17 cellular contexts compared by ENCODE assay signal in the genomic region with DNA sequence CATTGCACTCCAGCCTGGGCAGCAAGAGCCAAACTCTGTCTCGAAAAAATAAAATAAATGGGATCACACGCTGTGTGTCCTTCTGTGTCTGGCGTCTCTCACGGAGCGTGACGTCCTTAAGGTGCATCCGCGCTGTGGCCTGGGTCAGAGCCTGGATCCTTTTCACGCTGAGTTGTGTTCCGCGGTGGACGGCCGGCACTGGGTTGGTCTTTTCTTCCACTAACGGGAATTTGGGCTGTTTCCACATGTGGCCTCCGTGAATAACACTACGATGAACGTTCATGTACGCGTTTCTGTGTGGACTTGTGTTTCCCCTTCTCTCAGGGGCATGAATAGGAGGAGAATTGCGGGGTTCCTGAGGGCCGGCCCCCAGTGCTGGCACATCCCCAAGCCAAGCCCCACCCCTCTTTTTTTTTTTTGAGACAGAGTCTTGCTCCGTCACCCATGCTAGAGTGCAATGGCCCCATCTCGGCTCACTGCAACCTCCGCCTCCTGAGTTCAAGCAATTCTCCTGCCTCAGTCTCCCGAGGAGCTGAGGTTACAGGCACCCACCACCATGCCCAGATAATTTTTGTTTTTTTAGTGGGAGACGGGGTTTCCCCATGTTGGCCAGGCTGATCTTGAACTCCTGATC. TPM values are rescaled to one million over a fixed set of nuclear protein-coding genes. Genes with fewer than 3 reads are reported as not detected.
DNase-seq lines count a peak whose midpoint lies in the region; ATAC-seq and TF ChIP-seq lines count a peak whose summit lies in the region.
"Had no signal": no experiment of that assay in that cellular context is flagged by ENCODE, and none has a peak within 500 bp of the region (broad histone marks: within the 10 kb centered on the region; RNA-seq: fewer than 3 reads in every experiment).

No MANE protein-coding gene starts in this region.

- H3K27me3 ChIP-seq in Panc1 (ENCODE audit: control insufficient read depth, insufficient read depth, low read length) (no peaks in the 10 kb centered on the region), trophoblast cell (ENCODE audit: insufficient read depth, low read length) (no peaks in the 10 kb centered on the region)
- no peaks in the 10 kb centered on the region for H3K27me3 ChIP-seq in effector memory CD4-positive, alpha-beta T cell (replicated peaks; ENCODE audit: control insufficient read depth, insufficient read depth, low read length, poor library complexity, severe bottlenecking)

- TF ChIP-seq CTCF in Panc1 (IDR thresholded peaks at IDR 0.05): no peak
- TF ChIP-seq CTCF in endothelial cell (IDR thresholded peaks at IDR 0.05; ENCODE audit: unreplicated experiment): no peak

- peak overlapping the region; percentile 78 for H4K91ac ChIP-seq in trophoblast cell (ENCODE audit: low read depth, low read length)

- H3K18ac ChIP-seq in trophoblast cell (ENCODE audit: low read length): no peak overlapping the region

- H3K4ac ChIP-seq in trophoblast cell (ENCODE audit: low read depth, low read length): no peak overlapping the region

- no peak overlapping the region for H2BK5ac ChIP-seq in trophoblast cell (ENCODE audit: low read depth, low read length, poor library complexity)

- H3K4me1 ChIP-seq in Panc1 (ENCODE audit: control insufficient read depth, insufficient read depth, low read length) (peaks cover 24% of the 10 kb centered on the region), trophoblast cell (ENCODE audit: control insufficient read depth in 1 of 2, insufficient read depth in 2 of 2, low read length in 2 of 2) (peaks cover 19 to 21% of the 10 kb centered on the region in 2 experiments)
- no peaks in the 10 kb centered on the region for H3K4me1 ChIP-seq in effector memory CD4-positive, alpha-beta T cell (ENCODE audit: control insufficient read depth, insufficient read depth, low read length, poor library complexity, severe bottlenecking)
- H3K4me1 ChIP-seq: HAP-1 had no signal

- H3K27ac ChIP-seq in Panc1 (ENCODE audit: low read length): peak overlapping the region; percentile 39; the same call in 1 of the 2 replicates
- H3K27ac ChIP-seq in trophoblast cell (ENCODE audit: low read depth, low read length): no peak overlapping the region
- H3K27ac ChIP-seq in effector memory CD4-positive, alpha-beta T cell (ENCODE audit: insufficient read depth, low read length, poor library complexity, severe bottlenecking): no peak overlapping the region

- CTCF ChIA-PET in Panc1 (lab: Charles Lee): interaction anchor here (0.6 kb wide), 1 partner anchor 9 kb away, joined by 10 read pairs; no protein-coding TSS in a partner anchor
- CTCF ChIA-PET in activated CD4-positive, alpha-beta T cell treated with anti-CD3 and anti-CD28 coated beads, Interleukin-2, amount 10 ng/mL, durations not matched to agents 7 days and 5 days (lab: Charles Lee): no interaction called here

- peak overlapping the region; percentile 89 for H3K27ac Mint-ChIP-seq in endothelial cell (ENCODE audit: unreplicated experiment)
- H3K27ac Mint-ChIP-seq in activated CD4-positive, alpha-beta T cell treated with anti-CD3 and anti-CD28 coated beads, Interleukin-2, amount 10 ng/mL, durations not matched to agents 7 days and 5 days: no peak overlapping the region
- H3K27ac Mint-ChIP-seq: activated naive CD8-positive, alpha-beta T cell; activated T-cell treated with anti-CD3 and anti-CD28 coated beads, Interleukin-2, amount 50 U/mL, for 24 hours had no signal

- no peak overlapping the region for H4K12ac ChIP-seq in trophoblast cell (ENCODE audit: low read depth, low read length)

- peaks cover 8% of the 10 kb centered on the region for H3K27me3 Mint-ChIP-seq in endothelial cell (ENCODE audit: unreplicated experiment)
- H3K27me3 Mint-ChIP-seq in activated CD4-positive, alpha-beta T cell treated with anti-CD3 and anti-CD28 coated beads, Interleukin-2, amount 10 ng/mL, durations not matched to agents 7 days and 5 days: peaks cover 4% of the 10 kb centered on the region
- H3K27me3 Mint-ChIP-seq: activated T-cell treated with anti-CD3 and anti-CD28 coated beads, Interleukin-2, amount 50 U/mL, for 24 hours had no signal

- BruUV-seq in Panc1 (replicated peaks; lab: Mats Ljungman, UMichigan): no TSS peak

- no peak overlapping the region for H3K23ac ChIP-seq in trophoblast cell (ENCODE audit: low read length)

- DNase-seq in Panc1 (ENCODE audit: low read depth, low spot score) (no peak), endothelial cell (ENCODE audit: low spot score) (no peak), trophoblast cell (no peak), NCI-H510A treated with DMSO at 0.1 percent for 48 hours (lab: John Stamatoyannopoulos, UW) (no peak)
- DNase-seq in activated CD4-positive, alpha-beta T cell treated with anti-CD3 and anti-CD28 coated beads, Interleukin-2, amount 10 ng/mL, durations not matched to agents 7 days and 5 days: no peak
- no peak for DNase-seq in effector memory CD4-positive, alpha-beta T cell
- DNase-seq: activated T-cell treated with anti-CD3 and anti-CD28 coated beads, Interleukin-2, amount 50 U/mL, for 24 hours; left colon; NCI-H1694 treated with DMSO at 0.1 percent for 48 hours; NCI-H446 had no signal

- no peaks in the 10 kb centered on the region for H3K79me2 ChIP-seq in trophoblast cell (ENCODE audit: control insufficient read depth, insufficient read depth, low read length, poor library complexity)

- no peaks in the 10 kb centered on the region for H3K9me3 ChIP-seq in Panc1 (ENCODE audit: control insufficient read depth, insufficient read depth, low read depth, low read length)
- H3K9me3 ChIP-seq in trophoblast cell (ENCODE audit: insufficient read depth, low read depth, low read length): no peaks in the 10 kb centered on the region
- H3K9me3 ChIP-seq in effector memory CD4-positive, alpha-beta T cell (ENCODE audit: control insufficient read depth, low read length): no peaks in the 10 kb centered on the region
- H3K9me3 ChIP-seq: SK-N-SH had no signal

- H3K4me3 ChIP-seq in Panc1 (ENCODE audit: low read depth in 2 of 2, low read length in 2 of 2): no peak overlapping the region
- no peak overlapping the region for H3K4me3 ChIP-seq in trophoblast cell (ENCODE audit: low read depth, low read length)
- no peak overlapping the region for H3K4me3 ChIP-seq in effector memory CD4-positive, alpha-beta T cell (ENCODE audit: insufficient read depth, low read depth, low read length, poor library complexity, severe bottlenecking)
- H3K4me3 ChIP-seq: HAP-1 had no signal

- H4K8ac ChIP-seq in trophoblast cell (ENCODE audit: low read depth, low read length): no peak overlapping the region

- H2BK12ac ChIP-seq in trophoblast cell (ENCODE audit: low read length): peak overlapping the region; percentile 37

- H3K36me3 ChIP-seq in Panc1 (ENCODE audit: control insufficient read depth, insufficient read depth, low read length) (no peaks in the 10 kb centered on the region), trophoblast cell (ENCODE audit: control insufficient read depth in 1 of 2, insufficient read depth in 2 of 2, low read length in 2 of 2) (no peaks in the 10 kb centered on the region)
- no peaks in the 10 kb centered on the region for H3K36me3 ChIP-seq in effector memory CD4-positive, alpha-beta T cell (ENCODE audit: control insufficient read depth, insufficient read depth, low read length)
- H3K36me3 ChIP-seq: HAP-1 had no signal

- in situ Hi-C loops in Panc1 (cut with HindIII; ENCODE audit: low pct_unique_long_range_greater_than_20kb, low sequenced_read_pairs): no loop called here

- POLR2A ChIA-PET in Panc1 (lab: Charles Lee): no interaction called here
- POLR2A ChIA-PET in activated CD4-positive, alpha-beta T cell treated with anti-CD3 and anti-CD28 coated beads, Interleukin-2, amount 10 ng/mL, durations not matched to agents 7 days and 5 days (lab: Charles Lee): no interaction called here

- H3K4me1 Mint-ChIP-seq in endothelial cell (ENCODE audit: unreplicated experiment): peaks cover 27% of the 10 kb centered on the region
- peaks cover 9% of the 10 kb centered on the region for H3K4me1 Mint-ChIP-seq in activated CD4-positive, alpha-beta T cell treated with anti-CD3 and anti-CD28 coated beads, Interleukin-2, amount 10 ng/mL, durations not matched to agents 7 days and 5 days

- H2AK5ac ChIP-seq in trophoblast cell (ENCODE audit: low read length): peak overlapping the region; percentile 10

- no peak overlapping the region for H3K4me3 Mint-ChIP-seq in endothelial cell (ENCODE audit: unreplicated experiment)
- H3K4me3 Mint-ChIP-seq in activated CD4-positive, alpha-beta T cell treated with anti-CD3 and anti-CD28 coated beads, Interleukin-2, amount 10 ng/mL, durations not matched to agents 7 days and 5 days: no peak overlapping the region
- H3K4me3 Mint-ChIP-seq: activated naive CD8-positive, alpha-beta T cell; activated T-cell treated with anti-CD3 and anti-CD28 coated beads, Interleukin-2, amount 50 U/mL, for 24 hours had no signal

- intact Hi-C loops in Panc1 (cut with micrococcal nuclease; ENCODE audit: unreplicated experiment): no loop called here

- H2BK120ac ChIP-seq in trophoblast cell (ENCODE audit: insufficient read depth, low read length, poor library complexity): no peak overlapping the region

- WGBS in trophoblast cell (ENCODE audit: extremely low coverage, insufficient coverage, insufficient read length): no CpG with 5 or more reads among the region's 26 CpGs

- H2AFZ ChIP-seq in trophoblast cell (ENCODE audit: insufficient read depth, low read length, poor library complexity): no peak overlapping the region

- no peak overlapping the region for H3K4me2 ChIP-seq in trophoblast cell (ENCODE audit: low read length)
- H3K4me2 ChIP-seq: SK-N-SH had no signal

- H3K36me3 Mint-ChIP-seq in endothelial cell (ENCODE audit: low read depth, unreplicated experiment): no peaks in the 10 kb centered on the region
- no peaks in the 10 kb centered on the region for H3K36me3 Mint-ChIP-seq in activated CD4-positive, alpha-beta T cell treated with anti-CD3 and anti-CD28 coated beads, Interleukin-2, amount 10 ng/mL, durations not matched to agents 7 days and 5 days (ENCODE audit: low read depth)
- H3K36me3 Mint-ChIP-seq: activated naive CD8-positive, alpha-beta T cell had no signal

- peaks cover 22% of the 10 kb centered on the region for H3K79me1 ChIP-seq in trophoblast cell (ENCODE audit: low read length)

- peak overlapping the region; percentile 29 for H3K14ac ChIP-seq in trophoblast cell (ENCODE audit: low read length)

- H3K9ac ChIP-seq in trophoblast cell (ENCODE audit: low read length): no peak overlapping the region
- H3K9ac ChIP-seq: SK-N-SH had no signal

- no peak for ATAC-seq in Panc1
- ATAC-seq: left colon had no signal

- H3K9me3 Mint-ChIP-seq in endothelial cell (ENCODE audit: unreplicated experiment): no peaks in the 10 kb centered on the region
- no peaks in the 10 kb centered on the region for H3K9me3 Mint-ChIP-seq in activated CD4-positive, alpha-beta T cell treated with anti-CD3 and anti-CD28 coated beads, Interleukin-2, amount 10 ng/mL, durations not matched to agents 7 days and 5 days
- H3K9me3 Mint-ChIP-seq: activated T-cell treated with anti-CD3 and anti-CD28 coated beads, Interleukin-2, amount 50 U/mL, for 24 hours had no signal

RNA-seq across cellular contexts. Expression of a gene that starts 6.2 kb away (rescaled TPM):
- 515 TPM for total RNA-seq in Panc1 (2021; ENCODE audit: unreplicated experiment)
- 590 TPM for polyA plus RNA-seq in Panc1 (2012; ENCODE audit: insufficient read length)
- 614 TPM for total RNA-seq in endothelial cell (ENCODE audit: unreplicated experiment)
- polyA plus RNA-seq in trophoblast cell (2013): 654 and 679 TPM in 2 replicates
- 100 to 1,000 TPM; 487 to 536 TPM for total RNA-seq in activated CD4-positive, alpha-beta T cell treated with anti-CD3 and anti-CD28 coated beads, Interleukin-2, amount 10 ng/mL, durations not matched to agents 7 days and 5 days

RNA-seq across cellular contexts. Expression of a gene that starts 30.7 kb away (rescaled TPM):
- total RNA-seq in Panc1 (2021; ENCODE audit: unreplicated experiment) (63.7 TPM), endothelial cell (ENCODE audit: unreplicated experiment) (17.6 TPM)
- 123 TPM for polyA plus RNA-seq in Panc1 (2012; ENCODE audit: insufficient read length)
- 21.2 and 21.4 TPM in 2 replicates for polyA plus RNA-seq in trophoblast cell (2013)
- total RNA-seq in activated CD4-positive, alpha-beta T cell treated with anti-CD3 and anti-CD28 coated beads, Interleukin-2, amount 10 ng/mL, durations not matched to agents 7 days and 5 days: not detected
- total RNA-seq: left colon, MCF 10A, OCI-LY7 had no signal

RNA-seq across cellular contexts. Expression of a gene that starts 36.5 kb away (rescaled TPM):
- total RNA-seq in Panc1 (2021; ENCODE audit: unreplicated experiment): 5.8 TPM
- 5.9 TPM for polyA plus RNA-seq in Panc1 (2012; ENCODE audit: insufficient read length)
- 0.21 TPM for total RNA-seq in endothelial cell (ENCODE audit: unreplicated experiment)
- polyA plus RNA-seq in trophoblast cell (2013): 0.38 and 0.39 TPM in 2 replicates
- not detected for total RNA-seq in activated CD4-positive, alpha-beta T cell treated with anti-CD3 and anti-CD28 coated beads, Interleukin-2, amount 10 ng/mL, durations not matched to agents 7 days and 5 days
- total RNA-seq: left colon, MCF 10A, myocyte, OCI-LY7 had no signal
- polyA plus RNA-seq: fibroblast of lung had no signal

RNA-seq across cellular contexts. Expression of a gene that starts 40.2 kb away (rescaled TPM):
- 5.8 TPM for total RNA-seq in Panc1 (2021; ENCODE audit: unreplicated experiment)
- 4.3 TPM for polyA plus RNA-seq in Panc1 (2012; ENCODE audit: insufficient read length)
- not detected for total RNA-seq in endothelial cell (ENCODE audit: unreplicated experiment)
- polyA plus RNA-seq in trophoblast cell (2013): 0.15 and 0.19 TPM in 2 replicates
- total RNA-seq in activated CD4-positive, alpha-beta T cell treated with anti-CD3 and anti-CD28 coated beads, Interleukin-2, amount 10 ng/mL, durations not matched to agents 7 days and 5 days: not detected
- total RNA-seq: fibroblast of lung had no signal
- polyA plus RNA-seq: fibroblast of lung had no signal

RNA-seq across cellular contexts. Expression of a gene that starts 49.7 kb away (rescaled TPM):
- total RNA-seq in Panc1 (2021; ENCODE audit: unreplicated experiment) (1.5 TPM), endothelial cell (ENCODE audit: unreplicated experiment) (not detected)
- 2.6 TPM for polyA plus RNA-seq in Panc1 (2012; ENCODE audit: insufficient read length)
- not detected in 2 replicates for polyA plus RNA-seq in trophoblast cell (2013)
- not detected for total RNA-seq in activated CD4-positive, alpha-beta T cell treated with anti-CD3 and anti-CD28 coated beads, Interleukin-2, amount 10 ng/mL, durations not matched to agents 7 days and 5 days
- total RNA-seq: fibroblast of lung, left colon, MCF 10A, myocyte, OCI-LY7 had no signal
- polyA plus RNA-seq: fibroblast of lung, SK-N-SH had no signal

Comparison
In these comparisons a context has a peak if more than half of its experiments do, and no peak if none do; other contexts are left out.
1. RNA of a gene that starts 30.7 kb away (total RNA-seq): 63.7 TPM in Panc1 (single experiment) and 17.6 TPM in endothelial cell (single experiment); not detected in activated CD4-positive, alpha-beta T cell treated with anti-CD3 and anti-CD28 coated beads, Interleukin-2, amount 10 ng/mL, durations not matched to agents 7 days and 5 days; every median in the first group is over 10 times any median in the second.